ENCODE assay signal across 18 cellular contexts in genomic region chr1:189336115-189337100, GRCh38.
"Had no signal": no experiment of that assay in that cellular context is flagged by ENCODE, and none has a peak within 500 bp of the region (broad histone marks: within the 10 kb centered on the region; RNA-seq: fewer than 3 reads in every experiment).

No MANE protein-coding gene starts in this region.

- H3K36me3 Mint-ChIP-seq: activated CD8-positive, alpha-beta memory T cell treated with anti-CD3 and anti-CD28 coated beads, Interleukin-2, amount 10 ng/mL, durations not matched to agents 7 days and 5 days; activated naive CD8-positive, alpha-beta T cell treated with anti-CD3 and anti-CD28 coated beads, Interleukin-2, amount 10 ng/mL, durations not matched to agents 7 days and 5 days; brain; memory B cell; naive B cell had no signal

- H3K4me3 Mint-ChIP-seq: activated B cell treated with CpG ODN at 0.5 μM for 24 hours; activated CD4-positive, alpha-beta memory T cell treated with anti-CD3 and anti-CD28 coated beads, Interleukin-2, amount 10 ng/mL, durations not matched to agents 7 days and 5 days; activated CD8-positive, alpha-beta memory T cell treated with anti-CD3 and anti-CD28 coated beads, Interleukin-2, amount 10 ng/mL, durations not matched to agents 7 days and 5 days; activated naive CD8-positive, alpha-beta T cell treated with anti-CD3 and anti-CD28 coated beads, Interleukin-2, amount 10 ng/mL, durations not matched to agents 7 days and 5 days; brain; memory B cell; naive B cell; T-helper 2 cell treated with Interferon-gamma antibody and Interleukin-4, amounts not matched to agents 5 μg/mL and 100 μg/mL, for 36 hours had no signal

- H3K27ac Mint-ChIP-seq: activated B cell treated with CpG ODN at 0.5 μM for 24 hours; activated CD4-positive, alpha-beta memory T cell treated with anti-CD3 and anti-CD28 coated beads, Interleukin-2, amount 10 ng/mL, durations not matched to agents 7 days and 5 days; activated CD8-positive, alpha-beta memory T cell treated with anti-CD3 and anti-CD28 coated beads, Interleukin-2, amount 10 ng/mL, durations not matched to agents 7 days and 5 days; activated naive CD8-positive, alpha-beta T cell treated with anti-CD3 and anti-CD28 coated beads, Interleukin-2, amount 10 ng/mL, durations not matched to agents 7 days and 5 days; brain; memory B cell; naive B cell; T-helper 2 cell treated with Interferon-gamma antibody and Interleukin-4, amounts not matched to agents 5 μg/mL and 100 μg/mL, for 36 hours had no signal

- H3K27me3 Mint-ChIP-seq: activated B cell treated with CpG ODN at 0.5 μM for 24 hours; activated CD4-positive, alpha-beta memory T cell treated with anti-CD3 and anti-CD28 coated beads, Interleukin-2, amount 10 ng/mL, durations not matched to agents 7 days and 5 days; activated CD8-positive, alpha-beta memory T cell treated with anti-CD3 and anti-CD28 coated beads, Interleukin-2, amount 10 ng/mL, durations not matched to agents 7 days and 5 days; activated naive CD8-positive, alpha-beta T cell treated with anti-CD3 and anti-CD28 coated beads, Interleukin-2, amount 10 ng/mL, durations not matched to agents 7 days and 5 days; brain; memory B cell; naive B cell had no signal

- DNase-seq: activated B cell treated with CpG ODN at 0.5 μM for 24 hours; activated CD4-positive, alpha-beta memory T cell treated with anti-CD3 and anti-CD28 coated beads, Interleukin-2, amount 10 ng/mL, durations not matched to agents 7 days and 5 days; activated CD4-positive, alpha-beta T cell treated with anti-CD3 and anti-CD28 coated beads for 4 hours; activated CD8-positive, alpha-beta memory T cell treated with anti-CD3 and anti-CD28 coated beads, Interleukin-2, amount 10 ng/mL, durations not matched to agents 7 days and 5 days; activated naive CD4-positive, alpha-beta T cell; activated naive CD8-positive, alpha-beta T cell treated with anti-CD3 and anti-CD28 coated beads, Interleukin-2, amount 10 ng/mL, durations not matched to agents 7 days and 5 days; central memory CD4-positive, alpha-beta T cell; foreskin keratinocyte; left ventricle myocardium superior; mucosa of descending colon; naive B cell; ovary; sigmoid colon; stimulated activated naive CD4-positive, alpha-beta T cell had no signal

- H3K9me3 ChIP-seq: mucosa of descending colon, ovary, sigmoid colon had no signal

- H3K4me1 ChIP-seq: foreskin keratinocyte, sigmoid colon had no signal

- H3K27ac ChIP-seq: coronary artery, foreskin keratinocyte, ovary, sigmoid colon had no signal

- ATAC-seq: activated CD8-positive, alpha-beta memory T cell treated with anti-CD3 and anti-CD28 coated beads, Interleukin-2, amount 10 ng/mL, durations not matched to agents 7 days and 5 days; foreskin keratinocyte; left ventricle myocardium superior; mucosa of descending colon had no signal

- H3K4me3 ChIP-seq: coronary artery, mucosa of descending colon, ovary, sigmoid colon had no signal

- H3K27me3 ChIP-seq: foreskin keratinocyte, ovary, sigmoid colon had no signal

- H3K4me1 Mint-ChIP-seq: activated B cell treated with CpG ODN at 0.5 μM for 24 hours; activated CD4-positive, alpha-beta memory T cell treated with anti-CD3 and anti-CD28 coated beads, Interleukin-2, amount 10 ng/mL, durations not matched to agents 7 days and 5 days; activated CD8-positive, alpha-beta memory T cell treated with anti-CD3 and anti-CD28 coated beads, Interleukin-2, amount 10 ng/mL, durations not matched to agents 7 days and 5 days; activated naive CD8-positive, alpha-beta T cell treated with anti-CD3 and anti-CD28 coated beads, Interleukin-2, amount 10 ng/mL, durations not matched to agents 7 days and 5 days; brain; memory B cell; naive B cell had no signal

- H3K36me3 ChIP-seq: ovary, sigmoid colon had no signal
